1 cellular context compared by ENCODE assay signal in genomic region chr2:219285894-219286425, GRCh38.
TF ChIP-seq lines count a peak whose summit lies in the region.

No MANE protein-coding gene starts in this region.

TF ChIP-seq in GM23338, 12 proteins besides CTCF, POLR2A, EP300 and RAD21:
- TF ChIP-seq ETS1 (IDR thresholded peaks at IDR 0.05) (peak; percentile 97), ZNF331 (CRISPR knock-in tag; IDR thresholded peaks at IDR 0.05; ENCODE audit: low read depth) (no peak), CREB1 (CRISPR knock-in tag; IDR thresholded peaks at IDR 0.05; ENCODE audit: low read depth) (peak; percentile 54; the same call in 1 of the 2 replicates), NANOG (IDR thresholded peaks at IDR 0.05; ENCODE audit: borderline replicate concordance) (no peak)
TF ChIP-seq in GM23338: peak in this region for 2.
